22 cellular contexts compared by ENCODE assay signal in genomic region chr12:57498571-57498970, GRCh38. TPM values are rescaled to one million over a fixed set of nuclear protein-coding genes. Genes with fewer than 3 reads are reported as not detected.
A peak's percentile ranks its signal among the peaks of the same experiment; 100 is the strongest.
DNase-seq lines count a peak whose midpoint lies in the region; ATAC-seq lines count a peak whose summit lies in the region.
"Had no signal": no experiment of that assay in that cellular context is flagged by ENCODE, and none has a peak within 500 bp of the region (broad histone marks: within the 10 kb centered on the region; RNA-seq: fewer than 3 reads in every experiment).

No MANE protein-coding gene starts in this region.

- H3K36me3 Mint-ChIP-seq in activated T-cell treated with anti-CD3 and anti-CD28 coated beads, Interleukin-2, amount 50 U/mL, for 24 hours (ENCODE audit: low read depth) = peaks cover 90% of the 10 kb centered on the region
- H3K36me3 Mint-ChIP-seq in activated T-cell treated with anti-CD3 and anti-CD28 coated beads, Interleukin-2, amount 50 U/mL, for 4 hours (ENCODE audit: insufficient read depth) = peaks cover 46% of the 10 kb centered on the region
- peaks cover 18% of the 10 kb centered on the region for H3K36me3 Mint-ChIP-seq in T-helper 17 cell (ENCODE audit: low read depth)
- peaks cover 65% of the 10 kb centered on the region for H3K36me3 Mint-ChIP-seq in stimulated activated memory B cell treated with anti-CD40 and anti-IgM and Interleukin-4, amounts not matched to agents 10 μg/mL and 1 μg/mL and 100 μg/mL, for 72 hours

- H3K9me3 ChIP-seq in T-helper 17 cell (ENCODE audit: control insufficient read depth, low read length, poor library complexity, severe bottlenecking) = no peaks in the 10 kb centered on the region

- peaks cover 15% of the 10 kb centered on the region for H3K4me1 Mint-ChIP-seq in activated T-cell treated with anti-CD3 and anti-CD28 coated beads, Interleukin-2, amount 50 U/mL, for 24 hours (ENCODE audit: low read depth)
- peaks cover 6% of the 10 kb centered on the region for H3K4me1 Mint-ChIP-seq in activated T-cell treated with anti-CD3 and anti-CD28 coated beads, Interleukin-2, amount 50 U/mL, for 4 hours (ENCODE audit: low read depth)
- H3K4me1 Mint-ChIP-seq in T-helper 17 cell = peaks cover 12% of the 10 kb centered on the region
- peaks cover 17% of the 10 kb centered on the region for H3K4me1 Mint-ChIP-seq in stimulated activated memory B cell treated with anti-CD40 and anti-IgM and Interleukin-4, amounts not matched to agents 10 μg/mL and 1 μg/mL and 100 μg/mL, for 72 hours

- DNase-seq in activated T-cell treated with anti-CD3 and anti-CD28 coated beads, Interleukin-2, amount 50 U/mL, for 24 hours = no peak
- DNase-seq in activated T-cell treated with anti-CD3 and anti-CD28 coated beads, Interleukin-2, amount 50 U/mL, for 4 hours = no peak
- DNase-seq in T-helper 17 cell (no peak), pons (ENCODE audit: low spot score) (no peak), NCI-H1092 (lab: John Stamatoyannopoulos, UW) (no peak)
- DNase-seq: 8988T, AML-193, C1 segment of cervical spinal cord, DMS79, Karpas-422, NCI-H1048, NCI-H1436, NCI-H187 treated with DMSO at 0.1 percent for 48 hours, NCI-H2107, NCI-H446 treated with DMSO at 0.1 percent for 48 hours, NCI-H526 treated with DMSO at 0.1 percent for 48 hours had no signal

- peak overlapping the region; percentile 74 for H3K27ac Mint-ChIP-seq in activated T-cell treated with anti-CD3 and anti-CD28 coated beads, Interleukin-2, amount 50 U/mL, for 24 hours
- H3K27ac Mint-ChIP-seq in T-helper 17 cell = peak overlapping the region; percentile 56
- H3K27ac Mint-ChIP-seq in stimulated activated memory B cell treated with anti-CD40 and anti-IgM and Interleukin-4, amounts not matched to agents 10 μg/mL and 1 μg/mL and 100 μg/mL, for 72 hours = peak overlapping the region; percentile 16

- no peak for ATAC-seq in activated T-cell treated with anti-CD3 and anti-CD28 coated beads, Interleukin-2, amount 50 U/mL, for 4 hours
- ATAC-seq in T-helper 17 cell = no peak
- peak; percentile 9 for ATAC-seq in esophagus mucosa
- no peak for ATAC-seq in stimulated activated memory B cell treated with anti-CD40 and anti-IgM and Interleukin-4, amounts not matched to agents 10 μg/mL and 1 μg/mL and 100 μg/mL, for 72 hours
- no peak for ATAC-seq in GM21526 (IDR thresholded peaks at IDR 0.05; ENCODE audit: low FRiP score, unreplicated experiment)
- ATAC-seq: Right ventricle myocardium inferior had no signal

- no peak overlapping the region for H3K4me3 Mint-ChIP-seq in activated T-cell treated with anti-CD3 and anti-CD28 coated beads, Interleukin-2, amount 50 U/mL, for 24 hours
- H3K4me3 Mint-ChIP-seq in activated T-cell treated with anti-CD3 and anti-CD28 coated beads, Interleukin-2, amount 50 U/mL, for 4 hours = no peak overlapping the region
- H3K4me3 Mint-ChIP-seq in T-helper 17 cell = no peak overlapping the region
- no peak overlapping the region for H3K4me3 Mint-ChIP-seq in stimulated activated memory B cell treated with anti-CD40 and anti-IgM and Interleukin-4, amounts not matched to agents 10 μg/mL and 1 μg/mL and 100 μg/mL, for 72 hours

- H3K9me3 Mint-ChIP-seq in activated T-cell treated with anti-CD3 and anti-CD28 coated beads, Interleukin-2, amount 50 U/mL, for 24 hours = no peaks in the 10 kb centered on the region
- no peaks in the 10 kb centered on the region for H3K9me3 Mint-ChIP-seq in activated T-cell treated with anti-CD3 and anti-CD28 coated beads, Interleukin-2, amount 50 U/mL, for 4 hours
- no peaks in the 10 kb centered on the region for H3K9me3 Mint-ChIP-seq in stimulated activated memory B cell treated with anti-CD40 and anti-IgM and Interleukin-4, amounts not matched to agents 10 μg/mL and 1 μg/mL and 100 μg/mL, for 72 hours

- no peaks in the 10 kb centered on the region for H3K27me3 Mint-ChIP-seq in activated T-cell treated with anti-CD3 and anti-CD28 coated beads, Interleukin-2, amount 50 U/mL, for 24 hours
- no peaks in the 10 kb centered on the region for H3K27me3 Mint-ChIP-seq in activated T-cell treated with anti-CD3 and anti-CD28 coated beads, Interleukin-2, amount 50 U/mL, for 4 hours (ENCODE audit: low read depth)
- H3K27me3 Mint-ChIP-seq in T-helper 17 cell = no peaks in the 10 kb centered on the region
- H3K27me3 Mint-ChIP-seq in stimulated activated memory B cell treated with anti-CD40 and anti-IgM and Interleukin-4, amounts not matched to agents 10 μg/mL and 1 μg/mL and 100 μg/mL, for 72 hours = no peaks in the 10 kb centered on the region

RNA-seq across cellular contexts. Expression of gene MARS1, which starts 10.7 kb away (rescaled TPM):
- 100 to 1,000 TPM; 505 to 565 (median 534) TPM for total RNA-seq in activated T-cell treated with anti-CD3 and anti-CD28 coated beads, Interleukin-2, amount 50 U/mL, for 4 hours
- total RNA-seq in T-helper 17 cell = 100 to 1,000 TPM; 175 to 180 TPM
- total RNA-seq in esophagus mucosa = 130 TPM

RNA-seq across cellular contexts. Expression of gene ARHGAP9, which starts 18.9 kb away (rescaled TPM):
- 10 to 100 TPM; 54.5 to 64.6 (median 57.7) TPM for total RNA-seq in activated T-cell treated with anti-CD3 and anti-CD28 coated beads, Interleukin-2, amount 50 U/mL, for 4 hours
- total RNA-seq in T-helper 17 cell = 100 to 1,000 TPM; 225 to 295 TPM
- total RNA-seq in esophagus mucosa = 2.0 TPM
- total RNA-seq: SK-MEL-5 had no signal

RNA-seq across cellular contexts. Expression of gene DDIT3, which starts 21.7 kb away (rescaled TPM):
- 10 to 100 TPM in 2 of 3 donors, 1 to 10 TPM in 1; 9.2 to 12.2 (median 10.8) TPM for total RNA-seq in activated T-cell treated with anti-CD3 and anti-CD28 coated beads, Interleukin-2, amount 50 U/mL, for 4 hours
- 100 to 1,000 TPM; 115 to 145 TPM for total RNA-seq in T-helper 17 cell
- 34.8 TPM for total RNA-seq in esophagus mucosa

RNA-seq across cellular contexts. Expression of gene MBD6, which starts 24.1 kb away (rescaled TPM):
- 10 to 100 TPM; 56.3 to 59.4 (median 57.5) TPM for total RNA-seq in activated T-cell treated with anti-CD3 and anti-CD28 coated beads, Interleukin-2, amount 50 U/mL, for 4 hours
- total RNA-seq in T-helper 17 cell = 10 to 100 TPM; 82.4 to 93.5 TPM
- 50.5 TPM for total RNA-seq in esophagus mucosa

RNA-seq across cellular contexts. Expression of gene GLI1, which starts 39.0 kb away (rescaled TPM):
- total RNA-seq in activated T-cell treated with anti-CD3 and anti-CD28 coated beads, Interleukin-2, amount 50 U/mL, for 4 hours = 1 to 10 TPM in 1 of 3 donors, under 1 TPM in 2; 0.46 to 1.7 (median 0.65) TPM
- under 1 TPM; 0.10 to 0.22 TPM for total RNA-seq in T-helper 17 cell
- total RNA-seq in esophagus mucosa = 0.72 TPM
- total RNA-seq: MCF 10A had no signal

Comparison
In these comparisons a context has a peak if more than half of its experiments do, and no peak if none do; other contexts are left out.
1. H3K27ac Mint-ChIP-seq: peak in every context shown above with its lines; median percentile 74 in activated T-cell treated with anti-CD3 and anti-CD28 coated beads, Interleukin-2, amount 50 U/mL, for 24 hours; 56 in T-helper 17 cell; 16 in stimulated activated memory B cell treated with anti-CD40 and anti-IgM and Interleukin-4, amounts not matched to agents 10 μg/mL and 1 μg/mL and 100 μg/mL, for 72 hours.
2. RNA of gene ARHGAP9, which starts 18.9 kb away (total RNA-seq): 225 to 295 TPM in T-helper 17 cell and 54.5 to 64.6 TPM in activated T-cell treated with anti-CD3 and anti-CD28 coated beads, Interleukin-2, amount 50 U/mL, for 4 hours; 2.0 TPM in esophagus mucosa (single experiment); every median in the first group is over 10 times any median in the second.